In genomic region chr1:7380068-7380467, GRCh38 we compare ENCODE assay signal across 8 cellular contexts.
DNase-seq lines count a peak whose midpoint lies in the region; TF ChIP-seq lines count a peak whose summit lies in the region.
"Not testable (repeated sequence)": the region's sequence is repeated elsewhere in the genome, so short reads cannot be mapped to it uniquely, and the experiment has no call there.

No MANE protein-coding gene starts in this region.

- not testable (repeated sequence) for H3K9me3 ChIP-seq in H9 (ENCODE audit: control insufficient read depth, low read depth, low read length); SK-N-SH; mammary epithelial cell (replicated peaks; ENCODE audit: insufficient read depth, low read length); iPS-20b (ENCODE audit: insufficient read depth, low read depth, low read length)

- H3K4me3 ChIP-seq in SK-N-SH (ENCODE audit: low read depth in 2 of 2, low read length in 1 of 2); mammary epithelial cell (replicated peaks in 1 of 3; ENCODE audit: insufficient read depth in 1 of 3, low read depth in 2 of 3, low read length in 3 of 3); rectal smooth muscle tissue (ENCODE audit: low read length): not testable (repeated sequence)
- H3K4me3 ChIP-seq in iPS-20b (ENCODE audit: low read length): peak overlapping the region; percentile 27; the same call in 1 of the 2 replicates

- not testable (repeated sequence) for H2AK5ac ChIP-seq in H9 (ENCODE audit: insufficient read length, low read length)

- H3K4me3 Mint-ChIP-seq in H9: not testable (repeated sequence)
- H3K4me3 Mint-ChIP-seq in nephron (peak overlapping the region in 1 of 3 experiments; percentile 62), type B pancreatic cell (peak overlapping the region; percentile 62)

- CTCF ChIA-PET in SK-N-SH (lab: Yijun Ruan, JAX): interaction anchor here (0.9 to 1.4 kb wide), 2 partner anchors 309 to 337 kb away, joined by 4 to 5 read pairs; no protein-coding TSS in a partner anchor
- CTCF ChIA-PET in mammary epithelial cell (lab: Charles Lee; ENCODE audit: low non-redundant PET): not testable (repeated sequence)

- TF ChIP-seq CTCF in H9 (conservative IDR thresholded peaks at IDR 0.05); SK-N-SH (IDR thresholded peaks at IDR 0.05); mammary epithelial cell (conservative IDR thresholded peaks at IDR 0.05 in 1 of 2, IDR thresholded peaks at IDR 0.05 in 1 of 2; ENCODE audit: extremely low read depth in 1 of 2, insufficient read depth in 1 of 2, low read depth in 1 of 2, low read length in 2 of 2); nephron (IDR thresholded peaks at IDR 0.05; ENCODE audit: unreplicated experiment in 3 of 3); type B pancreatic cell (conservative IDR thresholded peaks at IDR 0.05): not testable (repeated sequence)

- not testable (repeated sequence) for TF ChIP-seq EP300 in SK-N-SH (IDR thresholded peaks at IDR 0.05; ENCODE audit: borderline replicate concordance in 1 of 2, low read depth in 1 of 2, low read length in 1 of 2)

- H3K27me3 Mint-ChIP-seq in H9 (ENCODE audit: low read depth); type B pancreatic cell: not testable (repeated sequence)
- peaks cover 26% of the 10 kb centered on the region for H3K27me3 Mint-ChIP-seq in nephron (ENCODE audit: low read depth)

- H4K8ac ChIP-seq in H9 (replicated peaks; ENCODE audit: insufficient read length, low read depth, low read length): not testable (repeated sequence)

- not testable (repeated sequence) for H3K79me2 ChIP-seq in H9 (ENCODE audit: insufficient read depth, low read length); SK-N-SH (ENCODE audit: insufficient read depth); mammary epithelial cell (ENCODE audit: insufficient read depth, low read length)

- H3K9me2 ChIP-seq in SK-N-SH: not testable (repeated sequence)

- not testable (repeated sequence) for H3K79me1 ChIP-seq in H9 (ENCODE audit: insufficient read depth, low read depth, low read length, poor library complexity, severe bottlenecking)

- not testable (repeated sequence) for H3K27me3 ChIP-seq in H9 (ENCODE audit: insufficient read depth, low read length); SK-N-SH (ENCODE audit: insufficient read depth); mammary epithelial cell (ENCODE audit: insufficient read depth, low read length); iPS-20b (ENCODE audit: insufficient read depth, low read length); rectal smooth muscle tissue (ENCODE audit: control insufficient read depth, insufficient read depth, low read length)

- not testable (repeated sequence) for H2BK120ac ChIP-seq in H9 (ENCODE audit: low read depth, low read length, poor library complexity, severe bottlenecking)

- H4K91ac ChIP-seq in H9 (ENCODE audit: insufficient read length, low read depth, low read length): not testable (repeated sequence)

- not testable (repeated sequence) for H3K4me1 ChIP-seq in H9 (ENCODE audit: insufficient read depth, low read length); mammary epithelial cell (ENCODE audit: insufficient read depth, low read length)
- H3K4me1 ChIP-seq in SK-N-SH (ENCODE audit: control insufficient read depth in 1 of 2, insufficient read depth in 2 of 2, low read depth in 1 of 2, low read length in 1 of 2) (peaks cover 0 to 47% of the 10 kb centered on the region in 2 experiments; a peak in 3 of 4 replicates), iPS-20b (ENCODE audit: insufficient read depth, low read length) (peaks cover 13% of the 10 kb centered on the region; the same call in 1 of the 2 replicates), rectal smooth muscle tissue (ENCODE audit: control insufficient read depth, insufficient read depth, low read length) (peaks cover 13% of the 10 kb centered on the region)

- not testable (repeated sequence) for H3K14ac ChIP-seq in H9 (ENCODE audit: insufficient read depth, low read length)

- H3K27ac Mint-ChIP-seq in H9: not testable (repeated sequence)
- H3K27ac Mint-ChIP-seq in nephron (peak overlapping the region in 2 of 3 experiments; percentile 80 to 87), type B pancreatic cell (peak overlapping the region; percentile 81)

- POLR2A ChIA-PET in SK-N-SH (lab: Yijun Ruan, JAX): not testable (repeated sequence)

- not testable (repeated sequence) for BruUV-seq in mammary epithelial cell (replicated peaks; lab: Mats Ljungman, UMichigan)

- H3K56ac ChIP-seq in H9 (ENCODE audit: insufficient read length, low read depth, low read length): not testable (repeated sequence)

- no CpG with 5 or more reads among the region's 9 CpGs for WGBS in H9 (ENCODE audit: extremely low coverage, insufficient read length, low lambda C conversion rate)
- WGBS in SK-N-SH (ENCODE audit: low lambda C conversion rate): 100% methylated on average over 8 of the region's 9 CpGs
- WGBS in mammary epithelial cell (ENCODE audit: low coverage, missing lambda C conversion rate): 97% methylated on average over 6 of the region's 9 CpGs

- not testable (repeated sequence) for TF ChIP-seq RAD21 in SK-N-SH (IDR thresholded peaks at IDR 0.05; ENCODE audit: low read length)

- H2BK20ac ChIP-seq in H9 (ENCODE audit: low read depth, low read length, poor library complexity, severe bottlenecking): not testable (repeated sequence)

- in situ Hi-C loops in mammary epithelial cell (cut with MboI; ENCODE audit: low sequenced_read_pairs in 2 of 2): not testable (repeated sequence)

- not testable (repeated sequence) for H3K9me3 Mint-ChIP-seq in H9, nephron, type B pancreatic cell

- not testable (repeated sequence) for H3T11ph ChIP-seq in H9 (ENCODE audit: low read length)

- H2BK15ac ChIP-seq in H9 (ENCODE audit: low read depth, low read length): not testable (repeated sequence)

- peak; percentile 15 for DNase-seq in H9
- DNase-seq in SK-N-SH; mammary epithelial cell; epithelial cell of prostate (ENCODE audit: low read depth, low spot score); type B pancreatic cell (ENCODE audit: extremely low spot score, unreplicated experiment): not testable (repeated sequence)

- H2AFZ ChIP-seq in H9 (ENCODE audit: low read length); SK-N-SH (ENCODE audit: low read depth): not testable (repeated sequence)
- H2AFZ ChIP-seq in mammary epithelial cell (ENCODE audit: low read depth, low read length): peak overlapping the region; percentile 81

- not testable (repeated sequence) for H3K9ac ChIP-seq in H9 (ENCODE audit: extremely low read depth, insufficient read length, low read length); SK-N-SH; mammary epithelial cell (ENCODE audit: insufficient read depth, low read length); rectal smooth muscle tissue (ENCODE audit: low read length)
- peak overlapping the region; percentile 52; the same call in 1 of the 2 replicates for H3K9ac ChIP-seq in iPS-20b (ENCODE audit: low read depth, low read length)

- not testable (repeated sequence) for H3K23ac ChIP-seq in H9 (ENCODE audit: insufficient read length, low read depth, low read length)

- not testable (repeated sequence) for H2BK5ac ChIP-seq in H9 (ENCODE audit: insufficient read length, low read length)

- not testable (repeated sequence) for H3K4ac ChIP-seq in H9 (ENCODE audit: low read depth, low read length)

- not testable (repeated sequence) for H3F3A ChIP-seq in SK-N-SH (replicated peaks; ENCODE audit: insufficient read depth)

- peak overlapping the region; percentile 40 for H3K4me2 ChIP-seq in H9 (ENCODE audit: insufficient read depth, insufficient read length, low read length)
- H3K4me2 ChIP-seq in SK-N-SH: not testable (repeated sequence)
- peak overlapping the region; percentile 69 for H3K4me2 ChIP-seq in mammary epithelial cell (ENCODE audit: insufficient read depth, low read depth, low read length)

- H4K5ac ChIP-seq in H9 (ENCODE audit: insufficient read length, low read depth, low read length): not testable (repeated sequence)

- not testable (repeated sequence) for H3K18ac ChIP-seq in H9 (ENCODE audit: insufficient read length, low read depth, low read length)

- H2BK12ac ChIP-seq in H9 (ENCODE audit: insufficient read length, low read depth, low read length): not testable (repeated sequence)

- H3K23me2 ChIP-seq in H9 (ENCODE audit: insufficient read length, low read depth, low read length, poor library complexity, severe bottlenecking): not testable (repeated sequence)

- H3K4me1 Mint-ChIP-seq in H9 (peaks cover 23 to 27% of the 10 kb centered on the region in 2 experiments), nephron (peaks cover 17% of the 10 kb centered on the region), type B pancreatic cell (ENCODE audit: unreplicated experiment) (peaks cover 17% of the 10 kb centered on the region)

- not testable (repeated sequence) for H4K20me1 ChIP-seq in H9 (ENCODE audit: control insufficient read depth, insufficient read depth, insufficient read length); SK-N-SH (ENCODE audit: insufficient read depth); mammary epithelial cell (ENCODE audit: insufficient read depth, low read length)

- H3K27ac ChIP-seq in H9 (ENCODE audit: insufficient read length, low read depth, low read length); mammary epithelial cell (ENCODE audit: insufficient read depth, low read depth, low read length); iPS-20b (ENCODE audit: low read length): not testable (repeated sequence)
- H3K27ac ChIP-seq in SK-N-SH (ENCODE audit: low read depth in 2 of 2, low read length in 1 of 2) (peak overlapping the region; percentile 68 to 78; a peak in 3 of 4 replicates), epithelial cell of prostate (peak overlapping the region; percentile 45), rectal smooth muscle tissue (ENCODE audit: low read depth, low read length) (peak overlapping the region; percentile 83)

- not testable (repeated sequence) for H3K36me3 Mint-ChIP-seq in H9 (ENCODE audit: insufficient read depth in 1 of 3, low read depth in 3 of 3); nephron (ENCODE audit: low read depth); type B pancreatic cell

- dilution Hi-C loops in mammary epithelial cell (cut with HindIII; ENCODE audit: low sequenced_read_pairs): not testable (repeated sequence)

- not testable (repeated sequence) for H3K36me3 ChIP-seq in SK-N-SH (replicated peaks in 1 of 2; ENCODE audit: control insufficient read depth in 1 of 2, insufficient read depth in 2 of 2, low read length in 1 of 2); mammary epithelial cell (ENCODE audit: insufficient read depth, low read length); iPS-20b (ENCODE audit: insufficient read depth, low read depth, low read length); rectal smooth muscle tissue (ENCODE audit: control insufficient read depth, insufficient read depth, low read length)

- intact Hi-C loops in mammary epithelial cell (cut with micrococcal nuclease): not testable (repeated sequence)
